1 cellular context compared by ENCODE assay signal in genomic region chr11:20035701-20036601, GRCh38.
TF ChIP-seq lines count a peak whose summit lies in the region.

No MANE protein-coding gene starts in this region.

TF ChIP-seq in HepG2, 621 proteins besides CTCF, POLR2A, EP300 and RAD21 (continued from another document):
- TF ChIP-seq CSRNP1 (CRISPR knock-in tag; IDR thresholded peaks at IDR 0.05) = 0 out of 2 replicates have a peak, but pooled peaks have one; percentile 75
- peak; percentile 70 for TF ChIP-seq TFE3 (CRISPR knock-in tag; IDR thresholded peaks at IDR 0.05)
- TF ChIP-seq ZNF616 (CRISPR knock-in tag; IDR thresholded peaks at IDR 0.05; ENCODE audit: low read depth) = no peak
- TF ChIP-seq, protein P1, sequence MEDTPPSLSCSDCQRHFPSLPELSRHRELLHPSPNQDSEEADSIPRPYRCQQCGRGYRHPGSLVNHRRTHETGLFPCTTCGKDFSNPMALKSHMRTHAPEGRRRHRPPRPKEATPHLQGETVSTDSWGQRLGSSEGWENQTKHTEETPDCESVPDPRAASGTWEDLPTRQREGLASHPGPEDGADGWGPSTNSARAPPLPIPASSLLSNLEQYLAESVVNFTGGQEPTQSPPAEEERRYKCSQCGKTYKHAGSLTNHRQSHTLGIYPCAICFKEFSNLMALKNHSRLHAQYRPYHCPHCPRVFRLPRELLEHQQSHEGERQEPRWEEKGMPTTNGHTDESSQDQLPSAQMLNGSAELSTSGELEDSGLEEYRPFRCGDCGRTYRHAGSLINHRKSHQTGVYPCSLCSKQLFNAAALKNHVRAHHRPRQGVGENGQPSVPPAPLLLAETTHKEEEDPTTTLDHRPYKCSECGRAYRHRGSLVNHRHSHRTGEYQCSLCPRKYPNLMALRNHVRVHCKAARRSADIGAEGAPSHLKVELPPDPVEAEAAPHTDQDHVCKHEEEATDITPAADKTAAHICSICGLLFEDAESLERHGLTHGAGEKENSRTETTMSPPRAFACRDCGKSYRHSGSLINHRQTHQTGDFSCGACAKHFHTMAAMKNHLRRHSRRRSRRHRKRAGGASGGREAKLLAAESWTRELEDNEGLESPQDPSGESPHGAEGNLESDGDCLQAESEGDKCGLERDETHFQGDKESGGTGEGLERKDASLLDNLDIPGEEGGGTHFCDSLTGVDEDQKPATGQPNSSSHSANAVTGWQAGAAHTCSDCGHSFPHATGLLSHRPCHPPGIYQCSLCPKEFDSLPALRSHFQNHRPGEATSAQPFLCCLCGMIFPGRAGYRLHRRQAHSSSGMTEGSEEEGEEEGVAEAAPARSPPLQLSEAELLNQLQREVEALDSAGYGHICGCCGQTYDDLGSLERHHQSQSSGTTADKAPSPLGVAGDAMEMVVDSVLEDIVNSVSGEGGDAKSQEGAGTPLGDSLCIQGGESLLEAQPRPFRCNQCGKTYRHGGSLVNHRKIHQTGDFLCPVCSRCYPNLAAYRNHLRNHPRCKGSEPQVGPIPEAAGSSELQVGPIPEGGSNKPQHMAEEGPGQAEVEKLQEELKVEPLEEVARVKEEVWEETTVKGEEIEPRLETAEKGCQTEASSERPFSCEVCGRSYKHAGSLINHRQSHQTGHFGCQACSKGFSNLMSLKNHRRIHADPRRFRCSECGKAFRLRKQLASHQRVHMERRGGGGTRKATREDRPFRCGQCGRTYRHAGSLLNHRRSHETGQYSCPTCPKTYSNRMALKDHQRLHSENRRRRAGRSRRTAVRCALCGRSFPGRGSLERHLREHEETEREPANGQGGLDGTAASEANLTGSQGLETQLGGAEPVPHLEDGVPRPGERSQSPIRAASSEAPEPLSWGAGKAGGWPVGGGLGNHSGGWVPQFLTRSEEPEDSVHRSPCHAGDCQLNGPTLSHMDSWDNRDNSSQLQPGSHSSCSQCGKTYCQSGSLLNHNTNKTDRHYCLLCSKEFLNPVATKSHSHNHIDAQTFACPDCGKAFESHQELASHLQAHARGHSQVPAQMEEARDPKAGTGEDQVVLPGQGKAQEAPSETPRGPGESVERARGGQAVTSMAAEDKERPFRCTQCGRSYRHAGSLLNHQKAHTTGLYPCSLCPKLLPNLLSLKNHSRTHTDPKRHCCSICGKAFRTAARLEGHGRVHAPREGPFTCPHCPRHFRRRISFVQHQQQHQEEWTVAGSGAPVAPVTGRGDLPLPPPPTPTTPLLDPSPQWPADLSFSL (CRISPR knock-in tag; IDR thresholded peaks at IDR 0.05) = peak; percentile 77; the same call in 1 of the 2 replicates
- peak; percentile 65; the same call in 1 of the 2 replicates for TF ChIP-seq NCOA5 (CRISPR knock-in tag; IDR thresholded peaks at IDR 0.05)
- TF ChIP-seq ZNF710 (CRISPR knock-in tag; IDR thresholded peaks at IDR 0.05; ENCODE audit: borderline replicate concordance) = peak; percentile 92
- TF ChIP-seq FIP1L1 (IDR thresholded peaks at IDR 0.05; ENCODE audit: borderline replicate concordance, insufficient read depth, low read depth, low read length) = no peak
- TF ChIP-seq, protein P2, sequence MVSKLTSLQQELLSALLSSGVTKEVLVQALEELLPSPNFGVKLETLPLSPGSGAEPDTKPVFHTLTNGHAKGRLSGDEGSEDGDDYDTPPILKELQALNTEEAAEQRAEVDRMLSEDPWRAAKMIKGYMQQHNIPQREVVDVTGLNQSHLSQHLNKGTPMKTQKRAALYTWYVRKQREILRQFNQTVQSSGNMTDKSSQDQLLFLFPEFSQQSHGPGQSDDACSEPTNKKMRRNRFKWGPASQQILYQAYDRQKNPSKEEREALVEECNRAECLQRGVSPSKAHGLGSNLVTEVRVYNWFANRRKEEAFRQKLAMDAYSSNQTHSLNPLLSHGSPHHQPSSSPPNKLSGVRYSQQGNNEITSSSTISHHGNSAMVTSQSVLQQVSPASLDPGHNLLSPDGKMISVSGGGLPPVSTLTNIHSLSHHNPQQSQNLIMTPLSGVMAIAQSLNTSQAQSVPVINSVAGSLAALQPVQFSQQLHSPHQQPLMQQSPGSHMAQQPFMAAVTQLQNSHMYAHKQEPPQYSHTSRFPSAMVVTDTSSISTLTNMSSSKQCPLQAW (CRISPR knock-in tag; IDR thresholded peaks at IDR 0.05) = peak; percentile 93
- TF ChIP-seq ATF1 (CRISPR knock-in tag; IDR thresholded peaks at IDR 0.05) = no peak
- TF ChIP-seq YY1 (IDR thresholded peaks at IDR 0.05; ENCODE audit: insufficient read depth, insufficient replicate concordance, low read depth, low read length) = no peak
- peak; percentile 75; the same call in 1 of the 2 replicates for TF ChIP-seq DNMT1 (CRISPR knock-in tag; IDR thresholded peaks at IDR 0.05)
- no peak; the same call in 1 of the 2 replicates for TF ChIP-seq ZNF782 (CRISPR knock-in tag; IDR thresholded peaks at IDR 0.05; ENCODE audit: borderline replicate concordance)
- no peak for TF ChIP-seq ZNF24 (IDR thresholded peaks at IDR 0.05)
- peak; percentile 34; the same call in 1 of the 2 replicates for TF ChIP-seq YEATS2 (CRISPR knock-in tag; IDR thresholded peaks at IDR 0.05; ENCODE audit: borderline replicate concordance)
